ENCODE assay signal across 10 cellular contexts in the genomic region with DNA sequence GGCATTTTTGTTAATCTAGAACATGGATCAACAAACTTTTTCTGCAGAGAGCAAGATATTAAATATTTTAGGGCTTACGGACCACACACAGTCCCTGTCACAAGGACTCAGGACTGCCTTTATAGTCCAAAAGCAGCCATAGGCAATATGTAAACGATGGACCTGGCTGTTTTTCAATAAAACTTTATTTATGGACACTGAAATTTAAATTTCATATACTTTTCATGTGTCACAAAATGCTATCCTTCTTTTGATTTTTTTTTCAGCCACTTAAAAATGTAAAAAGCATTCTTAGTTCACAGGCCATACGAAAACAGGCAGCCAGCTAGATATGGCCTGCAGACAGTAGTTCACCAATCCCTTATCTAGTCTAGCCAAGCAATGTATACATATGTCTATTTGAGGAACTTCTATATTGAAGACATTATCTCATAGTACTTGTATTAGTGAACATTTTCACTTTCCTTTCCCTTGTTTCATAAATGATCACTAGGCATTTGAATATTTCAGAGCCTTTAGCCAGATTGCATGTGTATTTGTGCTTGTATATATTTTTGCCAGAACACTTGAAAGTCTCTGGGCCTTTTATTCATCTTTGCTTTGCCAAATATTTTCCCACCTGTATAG.
DNase-seq lines count a peak whose midpoint lies in the region; ATAC-seq and TF ChIP-seq lines count a peak whose summit lies in the region.
"Had no signal": no experiment of that assay in that cellular context is flagged by ENCODE, and none has a peak within 500 bp of the region (broad histone marks: within the 10 kb centered on the region; RNA-seq: fewer than 3 reads in every experiment).

No MANE protein-coding gene starts in this region.

- no peak overlapping the region for H2AK5ac ChIP-seq in mesenchymal stem cell (ENCODE audit: low read length, severe bottlenecking)

- no peak overlapping the region for H4K91ac ChIP-seq in mesenchymal stem cell (ENCODE audit: low read length)

- H3K4me3 ChIP-seq in mesenchymal stem cell (ENCODE audit: insufficient read depth in 1 of 2, low read depth in 1 of 2, low read length in 2 of 2): no peak overlapping the region
- no peak overlapping the region for H3K4me3 ChIP-seq in tibial artery
- no peak overlapping the region for H3K4me3 ChIP-seq in aorta (ENCODE audit: low read length in 2 of 2)

- H3K18ac ChIP-seq in mesenchymal stem cell (ENCODE audit: low read depth in 1 of 2, low read length in 2 of 2): no peak overlapping the region

- H3K14ac ChIP-seq in mesenchymal stem cell (ENCODE audit: low read length in 2 of 2): no peak overlapping the region

- H3K27me3 ChIP-seq in mesenchymal stem cell (ENCODE audit: control insufficient read depth in 1 of 2, insufficient read depth in 1 of 2, low read length in 2 of 2) (no peaks in the 10 kb centered on the region), tibial artery (no peaks in the 10 kb centered on the region), aorta (ENCODE audit: control insufficient read depth in 1 of 2, insufficient read depth in 2 of 2, low read length in 1 of 2) (no peaks in the 10 kb centered on the region)

- no peak overlapping the region for H2BK12ac ChIP-seq in mesenchymal stem cell (ENCODE audit: low read length in 2 of 2)

- H3K9me3 ChIP-seq in mesenchymal stem cell (ENCODE audit: control insufficient read depth, low read length) (no peaks in the 10 kb centered on the region), tibial artery (no peaks in the 10 kb centered on the region), aorta (ENCODE audit: control insufficient read depth, low read length) (no peaks in the 10 kb centered on the region)

- H3K79me1 ChIP-seq in mesenchymal stem cell (replicated peaks; ENCODE audit: low read length, poor library complexity, severe bottlenecking): no peaks in the 10 kb centered on the region

- H3K36me3 ChIP-seq in mesenchymal stem cell (ENCODE audit: control insufficient read depth in 1 of 2, insufficient read depth in 2 of 2, low read depth in 1 of 2, low read length in 2 of 2): no peaks in the 10 kb centered on the region
- no peaks in the 10 kb centered on the region for H3K36me3 ChIP-seq in tibial artery
- H3K36me3 ChIP-seq in aorta (ENCODE audit: control insufficient read depth in 1 of 2, insufficient read depth in 2 of 2, low read length in 1 of 2): no peaks in the 10 kb centered on the region

- H3K9ac ChIP-seq in mesenchymal stem cell (ENCODE audit: low read length): no peak overlapping the region

- no peak overlapping the region for H2BK5ac ChIP-seq in mesenchymal stem cell (ENCODE audit: low read depth, low read length, poor library complexity, severe bottlenecking)

- H3K27ac ChIP-seq in mesenchymal stem cell (ENCODE audit: low read length, poor library complexity, severe bottlenecking) (no peak overlapping the region), tibial artery (no peak overlapping the region), aorta (ENCODE audit: low read depth in 1 of 2, low read length in 2 of 2) (no peak overlapping the region)

- DNase-seq in mesenchymal stem cell (peak; percentile 15), tibial artery (no peak), aorta (no peak), T-helper 9 cell (no peak)
- DNase-seq: activated CD8-positive, alpha-beta memory T cell treated with anti-CD3 and anti-CD28 coated beads for 24 hours; DMS 273 treated with DMSO at 0.1 percent for 48 hours; NCI-H69 had no signal

- no peak overlapping the region for H2AFZ ChIP-seq in mesenchymal stem cell (ENCODE audit: low read depth, low read length)

- TF ChIP-seq CTCF in tibial artery (IDR thresholded peaks at IDR 0.05): no peak

- 100% methylated on average over 1 of the region's 3 CpGs for WGBS in mesenchymal stem cell
- 79 to 97% methylated on average over 3 of the region's 3 CpGs for WGBS in aorta, 2 donors

- no peak overlapping the region for H4K8ac ChIP-seq in mesenchymal stem cell (ENCODE audit: low read length)

- intact Hi-C loops in tibial artery (cut with DNase I; ENCODE audit: low total_unique reads): no loop called here
- intact Hi-C loops in aorta (cut with DNase I): no loop called here

- H3K23ac ChIP-seq in mesenchymal stem cell (ENCODE audit: low read length in 2 of 2): no peak overlapping the region

- no peak overlapping the region for H2BK15ac ChIP-seq in mesenchymal stem cell (ENCODE audit: low read depth, poor library complexity, severe bottlenecking)

- ATAC-seq in GM19043 (IDR thresholded peaks at IDR 0.05; ENCODE audit: low read depth, unreplicated experiment) (peak; percentile 99), GM21786 (IDR thresholded peaks at IDR 0.05; ENCODE audit: unreplicated experiment) (peak; percentile 100), HG03175 (IDR thresholded peaks at IDR 0.05; ENCODE audit: unreplicated experiment) (peak; percentile 100), aorta (ENCODE audit: low FRiP score) (no peak)

- H3K4ac ChIP-seq in mesenchymal stem cell (ENCODE audit: low read depth in 1 of 2, low read length in 2 of 2): no peak overlapping the region

- H3K4me1 ChIP-seq in mesenchymal stem cell (ENCODE audit: control insufficient read depth, insufficient read depth, low read depth, low read length): no peaks in the 10 kb centered on the region
- H3K4me1 ChIP-seq in tibial artery: no peaks in the 10 kb centered on the region
- H3K4me1 ChIP-seq in aorta (ENCODE audit: control insufficient read depth in 1 of 2, insufficient read depth in 2 of 2, low read length in 2 of 2): no peaks in the 10 kb centered on the region

- no peak overlapping the region for H2BK120ac ChIP-seq in mesenchymal stem cell (ENCODE audit: low read depth, low read length)

- no peak overlapping the region for H3K4me2 ChIP-seq in mesenchymal stem cell (ENCODE audit: low read length, poor library complexity, severe bottlenecking)
